23 cellular contexts compared by ENCODE assay signal in the genomic region with DNA sequence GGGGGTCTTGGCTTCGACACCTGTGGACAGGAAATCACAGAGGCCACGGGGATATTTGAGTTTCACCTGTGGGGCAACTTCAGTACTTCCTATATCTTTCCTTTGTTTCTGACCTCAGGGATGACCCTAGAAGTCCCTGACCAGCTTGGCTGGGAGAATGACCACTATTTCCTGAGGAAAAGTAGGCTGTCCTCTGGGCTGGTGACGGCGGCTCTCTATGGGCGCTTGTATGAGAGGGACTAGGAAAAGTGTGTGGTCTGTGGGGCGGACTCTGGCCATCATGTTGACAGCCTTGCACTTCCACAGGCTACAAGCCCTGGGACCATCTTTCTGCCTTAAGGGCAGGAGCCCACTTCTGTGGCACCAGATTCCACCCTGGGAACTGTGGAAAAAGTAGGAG. TPM values are rescaled to one million over a fixed set of nuclear protein-coding genes. Genes with fewer than 3 reads are reported as not detected.
DNase-seq lines count a peak whose midpoint lies in the region; TF ChIP-seq lines count a peak whose summit lies in the region.
"Had no signal": no experiment of that assay in that cellular context is flagged by ENCODE, and none has a peak within 500 bp of the region (broad histone marks: within the 10 kb centered on the region; RNA-seq: fewer than 3 reads in every experiment).

No MANE protein-coding gene starts in this region.

- peaks cover 5% of the 10 kb centered on the region for H3K27me3 Mint-ChIP-seq in T-helper 2 cell treated with Interferon-gamma antibody and Interleukin-4, amounts not matched to agents 5 μg/mL and 100 μg/mL, for 36 hours (ENCODE audit: low read depth)
- peaks cover 2% of the 10 kb centered on the region for H3K27me3 Mint-ChIP-seq in endothelial cell (ENCODE audit: unreplicated experiment)
- no peaks in the 10 kb centered on the region for H3K27me3 Mint-ChIP-seq in osteocyte (ENCODE audit: unreplicated experiment)
- H3K27me3 Mint-ChIP-seq in nephron progenitor cell (ENCODE audit: low read depth, poor library complexity): no peaks in the 10 kb centered on the region
- H3K27me3 Mint-ChIP-seq: type B pancreatic cell had no signal

- H3K36me3 ChIP-seq in uterus: no peaks in the 10 kb centered on the region

- H3K27ac Mint-ChIP-seq in T-helper 2 cell treated with Interferon-gamma antibody and Interleukin-4, amounts not matched to agents 5 μg/mL and 100 μg/mL, for 36 hours: peak overlapping the region; percentile 81
- H3K27ac Mint-ChIP-seq in endothelial cell (ENCODE audit: unreplicated experiment) (peak overlapping the region; percentile 37), osteocyte (ENCODE audit: unreplicated experiment) (peak overlapping the region; percentile 97), nephron progenitor cell (no peak overlapping the region)
- H3K27ac Mint-ChIP-seq: CD14-positive monocyte, type B pancreatic cell had no signal

- no peak for DNase-seq in T-helper 2 cell treated with Interferon-gamma antibody and Interleukin-4, amounts not matched to agents 5 μg/mL and 100 μg/mL, for 36 hours (ENCODE audit: low spot score)
- no peak for DNase-seq in T-helper 2 cell
- DNase-seq in endothelial cell (ENCODE audit: low spot score): no peak
- no peak for DNase-seq in osteocyte (ENCODE audit: extremely low spot score, unreplicated experiment)
- DNase-seq in uterus: no peak
- no peak for DNase-seq in COLO668 (lab: John Stamatoyannopoulos, UW; ENCODE audit: unreplicated experiment)
- no peak for DNase-seq in nephron progenitor cell
- DNase-seq in stimulated activated CD8-positive, alpha-beta memory T cell treated with anti-CD3 and anti-CD28 coated beads, Interleukin-4, amount 100 ng/mL, for 48 hours: no peak
- DNase-seq: 8988T; activated CD4-positive, alpha-beta T cell treated with anti-CD3 and anti-CD28 coated beads, Interleukin-2, amount 50 U/mL, for 48 hours; central memory CD4-positive, alpha-beta T cell; DMS53; effector memory CD4-positive, alpha-beta T cell; left cardiac atrium; mucosa of descending colon; NCI-H1105; NCI-H748 treated with DMSO at 0.1 percent for 48 hours; occipital lobe; small intestine; stimulated activated CD4-positive, alpha-beta T cell treated with anti-CD3 and anti-CD28 coated beads, Interleukin-4, amount 100 ng/mL, for 4 hours had no signal

- intact Hi-C loops in uterus (cut with DNase I; ENCODE audit: low total_unique reads): no loop called here

- TF ChIP-seq CTCF in endothelial cell (IDR thresholded peaks at IDR 0.05; ENCODE audit: unreplicated experiment) (no peak), osteocyte (IDR thresholded peaks at IDR 0.05) (no peak), uterus (IDR thresholded peaks at IDR 0.05) (no peak), nephron progenitor cell (IDR thresholded peaks at IDR 0.05) (no peak)

- H3K4me1 Mint-ChIP-seq in T-helper 2 cell treated with Interferon-gamma antibody and Interleukin-4, amounts not matched to agents 5 μg/mL and 100 μg/mL, for 36 hours (ENCODE audit: low read depth): peaks cover 58% of the 10 kb centered on the region
- H3K4me1 Mint-ChIP-seq in endothelial cell (ENCODE audit: unreplicated experiment) (peaks cover 11% of the 10 kb centered on the region), osteocyte (ENCODE audit: unreplicated experiment) (peaks cover 66% of the 10 kb centered on the region), nephron progenitor cell (peaks cover 11% of the 10 kb centered on the region)

- no peak for TF ChIP-seq POLR2A in uterus (IDR thresholded peaks at IDR 0.05)

- peak overlapping the region; percentile 75 to 91 for H3K27ac ChIP-seq in uterus
- H3K27ac ChIP-seq: KMS-11 had no signal

- H3K4me3 Mint-ChIP-seq in T-helper 2 cell treated with Interferon-gamma antibody and Interleukin-4, amounts not matched to agents 5 μg/mL and 100 μg/mL, for 36 hours: peak overlapping the region; percentile 58
- H3K4me3 Mint-ChIP-seq in endothelial cell (ENCODE audit: unreplicated experiment) (no peak overlapping the region), osteocyte (ENCODE audit: unreplicated experiment) (no peak overlapping the region), nephron progenitor cell (no peak overlapping the region)
- H3K4me3 Mint-ChIP-seq: CD14-positive monocyte, type B pancreatic cell had no signal

- no peaks in the 10 kb centered on the region for H3K27me3 ChIP-seq in uterus

- H3K9me3 ChIP-seq in uterus: no peaks in the 10 kb centered on the region
- H3K9me3 ChIP-seq: mucosa of descending colon had no signal

- peaks cover 8 to 14% of the 10 kb centered on the region in 2 donors for H3K4me1 ChIP-seq in uterus

- no peak overlapping the region for H3K4me3 ChIP-seq in uterus
- H3K4me3 ChIP-seq: mucosa of descending colon had no signal

- peaks cover 34% of the 10 kb centered on the region for H3K36me3 Mint-ChIP-seq in T-helper 2 cell treated with Interferon-gamma antibody and Interleukin-4, amounts not matched to agents 5 μg/mL and 100 μg/mL, for 36 hours (ENCODE audit: low read depth)
- H3K36me3 Mint-ChIP-seq in endothelial cell (ENCODE audit: low read depth, unreplicated experiment) (peaks cover 5% of the 10 kb centered on the region), osteocyte (ENCODE audit: unreplicated experiment) (peaks cover 7% of the 10 kb centered on the region), nephron progenitor cell (ENCODE audit: low read depth) (peaks cover 45% of the 10 kb centered on the region)

- peaks cover 5% of the 10 kb centered on the region for H3K9me3 Mint-ChIP-seq in T-helper 2 cell treated with Interferon-gamma antibody and Interleukin-4, amounts not matched to agents 5 μg/mL and 100 μg/mL, for 36 hours
- H3K9me3 Mint-ChIP-seq in endothelial cell (ENCODE audit: unreplicated experiment) (no peaks in the 10 kb centered on the region), osteocyte (ENCODE audit: unreplicated experiment) (peaks cover 4% of the 10 kb centered on the region), nephron progenitor cell (peaks cover 4% of the 10 kb centered on the region)
- H3K9me3 Mint-ChIP-seq: type B pancreatic cell had no signal

RNA-seq across cellular contexts. Expression of gene BTD, which starts 43.7 kb away (rescaled TPM):
- total RNA-seq in endothelial cell (ENCODE audit: unreplicated experiment) (13.1 TPM), osteocyte (28.0 and 28.9 TPM in 2 replicates), uterus (10 to 100 TPM in 3 of 4 donors, 1 to 10 TPM in 1; 6.5 to 31.3 (median 21.5) TPM)

RNA-seq across cellular contexts. Expression of gene HACL1, which starts 43.9 kb away (rescaled TPM):
- 17.5 TPM for total RNA-seq in endothelial cell (ENCODE audit: unreplicated experiment)
- 23.7 and 24.7 TPM in 2 replicates for total RNA-seq in osteocyte
- 10 to 100 TPM; 18.5 to 93.0 (median 25.7) TPM for total RNA-seq in uterus
